In the genomic region with DNA sequence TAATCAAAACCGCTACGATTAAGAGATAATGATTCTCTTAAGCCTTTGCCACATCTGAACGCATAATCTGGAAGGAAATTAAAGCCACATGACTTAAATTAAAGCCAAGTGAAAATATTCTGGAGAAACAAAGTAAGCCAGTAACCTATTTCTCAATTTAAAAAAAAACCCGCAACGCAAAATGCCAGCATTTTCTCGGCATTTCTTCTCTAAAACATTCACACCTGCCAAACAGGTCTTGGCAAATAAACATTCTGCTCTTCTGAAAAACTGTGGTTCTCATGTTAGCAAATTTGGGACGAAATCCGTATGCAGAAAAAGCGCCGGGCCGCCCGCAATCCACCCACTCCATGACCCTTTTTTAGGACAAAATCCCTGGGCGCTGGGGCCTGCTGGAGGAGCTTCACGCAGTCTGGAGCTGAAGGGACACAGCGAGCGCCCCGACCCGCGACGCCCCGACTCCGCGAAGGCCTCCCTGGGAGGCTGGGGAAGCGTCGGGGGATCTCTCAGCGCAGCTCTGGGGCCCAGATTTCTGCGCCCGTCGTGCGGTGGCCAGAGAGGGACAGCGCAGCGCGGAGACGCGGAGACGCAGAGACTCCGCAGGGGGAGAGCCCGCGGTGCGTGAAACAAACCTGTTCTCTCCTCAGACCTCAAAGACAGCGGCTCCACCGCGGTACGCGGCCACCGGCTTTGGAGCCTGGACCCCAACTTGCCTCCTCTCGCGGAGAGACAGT, we compare ENCODE assay signal across 1 cellular context.
A peak's percentile ranks its signal among the peaks of the same experiment; 100 is the strongest.
TF ChIP-seq lines count a peak whose summit lies in the region.

No MANE protein-coding gene starts in this region.

TF ChIP-seq in GM12878, 131 proteins besides CTCF, POLR2A, EP300 and RAD21 (continued from another document):
- TF ChIP-seq, protein P1, sequence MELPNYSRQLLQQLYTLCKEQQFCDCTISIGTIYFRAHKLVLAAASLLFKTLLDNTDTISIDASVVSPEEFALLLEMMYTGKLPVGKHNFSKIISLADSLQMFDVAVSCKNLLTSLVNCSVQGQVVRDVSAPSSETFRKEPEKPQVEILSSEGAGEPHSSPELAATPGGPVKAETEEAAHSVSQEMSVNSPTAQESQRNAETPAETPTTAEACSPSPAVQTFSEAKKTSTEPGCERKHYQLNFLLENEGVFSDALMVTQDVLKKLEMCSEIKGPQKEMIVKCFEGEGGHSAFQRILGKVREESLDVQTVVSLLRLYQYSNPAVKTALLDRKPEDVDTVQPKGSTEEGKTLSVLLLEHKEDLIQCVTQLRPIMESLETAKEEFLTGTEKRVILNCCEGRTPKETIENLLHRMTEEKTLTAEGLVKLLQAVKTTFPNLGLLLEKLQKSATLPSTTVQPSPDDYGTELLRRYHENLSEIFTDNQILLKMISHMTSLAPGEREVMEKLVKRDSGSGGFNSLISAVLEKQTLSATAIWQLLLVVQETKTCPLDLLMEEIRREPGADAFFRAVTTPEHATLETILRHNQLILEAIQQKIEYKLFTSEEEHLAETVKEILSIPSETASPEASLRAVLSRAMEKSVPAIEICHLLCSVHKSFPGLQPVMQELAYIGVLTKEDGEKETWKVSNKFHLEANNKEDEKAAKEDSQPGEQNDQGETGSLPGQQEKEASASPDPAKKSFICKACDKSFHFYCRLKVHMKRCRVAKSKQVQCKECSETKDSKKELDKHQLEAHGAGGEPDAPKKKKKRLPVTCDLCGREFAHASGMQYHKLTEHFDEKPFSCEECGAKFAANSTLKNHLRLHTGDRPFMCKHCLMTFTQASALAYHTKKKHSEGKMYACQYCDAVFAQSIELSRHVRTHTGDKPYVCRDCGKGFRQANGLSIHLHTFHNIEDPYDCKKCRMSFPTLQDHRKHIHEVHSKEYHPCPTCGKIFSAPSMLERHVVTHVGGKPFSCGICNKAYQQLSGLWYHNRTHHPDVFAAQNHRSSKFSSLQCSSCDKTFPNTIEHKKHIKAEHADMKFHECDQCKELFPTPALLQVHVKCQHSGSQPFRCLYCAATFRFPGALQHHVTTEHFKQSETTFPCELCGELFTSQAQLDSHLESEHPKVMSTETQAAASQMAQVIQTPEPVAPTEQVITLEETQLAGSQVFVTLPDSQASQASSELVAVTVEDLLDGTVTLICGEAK (IDR thresholded peaks at IDR 0.05; ENCODE audit: borderline replicate concordance) = no peak
- TF ChIP-seq CBX5 (IDR thresholded peaks at IDR 0.05; ENCODE audit: low read depth) (no peak; the same call in none of the 2 replicates), FOS (IDR thresholded peaks at IDR 0.05; ENCODE audit: borderline replicate concordance, extremely low read depth, insufficient read length) (no peak), NR2F1 (conservative IDR thresholded peaks at IDR 0.05) (0 out of 2 replicates have a peak, but pooled peaks have one; percentile 40), SMARCA5 (IDR thresholded peaks at IDR 0.05) (peak; percentile 12; the same call in 1 of the 2 replicates), NR2C1 (IDR thresholded peaks at IDR 0.05) (no peak), BACH1 (IDR thresholded peaks at IDR 0.05; ENCODE audit: borderline replicate concordance) (peak; percentile 52), MEF2B (IDR thresholded peaks at IDR 0.05; ENCODE audit: partially characterized antibody, poor library complexity, severe bottlenecking) (no peak), BRCA1 (IDR thresholded peaks at IDR 0.05; ENCODE audit: low read depth, low read length) (peak; percentile 40; the same call in 1 of the 2 replicates), PBX3 (IDR thresholded peaks at IDR 0.05; ENCODE audit: insufficient replicate concordance, low read depth, low read length) (no peak)
- TF ChIP-seq, protein P2, sequence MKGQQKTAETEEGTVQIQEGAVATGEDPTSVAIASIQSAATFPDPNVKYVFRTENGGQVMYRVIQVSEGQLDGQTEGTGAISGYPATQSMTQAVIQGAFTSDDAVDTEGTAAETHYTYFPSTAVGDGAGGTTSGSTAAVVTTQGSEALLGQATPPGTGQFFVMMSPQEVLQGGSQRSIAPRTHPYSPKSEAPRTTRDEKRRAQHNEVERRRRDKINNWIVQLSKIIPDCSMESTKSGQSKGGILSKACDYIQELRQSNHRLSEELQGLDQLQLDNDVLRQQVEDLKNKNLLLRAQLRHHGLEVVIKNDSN (IDR thresholded peaks at IDR 0.05; ENCODE audit: borderline replicate concordance, extremely low read length, insufficient read depth, low read depth, low read length) = no peak
TF ChIP-seq in GM12878: peak in this region for 11.
